ENCODE assay signal across 9 cellular contexts in the genomic region with DNA sequence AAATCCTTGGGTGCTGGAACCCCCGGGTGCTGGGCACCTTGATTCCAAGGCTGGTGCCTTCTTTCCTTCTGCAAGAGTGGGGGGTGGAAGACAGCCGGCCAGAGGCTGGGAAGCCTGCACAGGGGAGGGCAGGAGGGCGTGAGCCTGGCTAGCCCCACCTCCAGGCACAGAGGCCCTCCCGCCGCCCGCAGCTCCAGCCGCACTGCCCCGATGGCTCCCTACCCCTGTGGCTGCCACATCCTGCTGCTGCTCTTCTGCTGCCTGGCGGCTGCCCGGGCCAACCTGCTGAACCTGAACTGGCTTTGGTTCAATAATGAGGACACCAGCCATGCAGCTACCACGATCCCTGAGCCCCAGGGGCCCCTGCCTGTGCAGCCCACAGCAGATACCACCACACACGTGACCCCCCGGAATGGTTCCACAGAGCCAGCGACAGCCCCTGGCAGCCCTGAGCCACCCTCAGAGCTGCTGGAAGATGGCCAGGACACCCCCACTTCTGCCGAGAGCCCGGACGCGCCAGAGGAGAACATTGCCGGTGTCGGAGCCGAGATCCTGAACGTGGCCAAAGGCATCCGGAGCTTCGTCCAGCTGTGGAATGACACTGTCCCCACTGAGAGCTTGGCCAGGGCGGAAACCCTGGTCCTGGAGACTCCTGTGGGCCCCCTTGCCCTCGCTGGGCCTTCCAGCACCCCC. TPM values are rescaled to one million over a fixed set of nuclear protein-coding genes. Genes with fewer than 3 reads are reported as not detected.
A peak's percentile ranks its signal among the peaks of the same experiment; 100 is the strongest.
DNase-seq lines count a peak whose midpoint lies in the region; ATAC-seq, FAIRE-seq and TF ChIP-seq lines count a peak whose summit lies in the region.
"Had no signal": no experiment of that assay in that cellular context is flagged by ENCODE, and none has a peak within 500 bp of the region (broad histone marks: within the 10 kb centered on the region; RNA-seq: fewer than 3 reads in every experiment).

No MANE protein-coding gene starts in this region.

- no peak for FAIRE-seq in K562 (lab: Jason Lieb, UNC)

- H3K9ac ChIP-seq in K562 (ENCODE audit: insufficient read depth in 1 of 2, low read depth in 2 of 2, low read length in 2 of 2), result peak overlapping the region in 1 of 2 experiments; percentile 20; a peak in 1 of 4 replicates

- 39% methylated on average over 26 of the region's 26 CpGs for WGBS in K562 (ENCODE audit: insufficient coverage, low coverage, missing lambda C conversion rate)
- 23% methylated on average over 26 of the region's 26 CpGs for WGBS in urinary bladder

- no peak for TF ChIP-seq EP300 in K562 (IDR thresholded peaks at IDR 0.05; ENCODE audit: low read length)

- no peaks in the 10 kb centered on the region; a peak in 2 of 5 replicates for H3K27me3 ChIP-seq in K562 (ENCODE audit: control insufficient read depth in 2 of 2, insufficient read depth in 2 of 2, low read length in 2 of 2)

- no peak for TF ChIP-seq RAD21 in K562 (CRISPR knock-in tag; conservative IDR thresholded peaks at IDR 0.05 in 1 of 2, IDR thresholded peaks at IDR 0.05 in 1 of 2)

- H3K4me1 ChIP-seq in K562 (replicated peaks in 1 of 2; ENCODE audit: control insufficient read depth in 2 of 2, insufficient read depth in 2 of 2, low read length in 2 of 2) (peaks cover 0 to 71% of the 10 kb centered on the region in 2 experiments; a peak in 3 of 5 replicates), urinary bladder (ENCODE audit: insufficient read depth) (no peaks in the 10 kb centered on the region)

- H3K27ac ChIP-seq in K562 (ENCODE audit: extremely low read depth, low read depth, low read length), result no peak overlapping the region
- no peak overlapping the region for H3K27ac ChIP-seq in urinary bladder (ENCODE audit: low read depth)

- H3K4me2 ChIP-seq in K562 (ENCODE audit: insufficient read depth, low read length), result no peak overlapping the region

- no peak for TF ChIP-seq CTCF in K562 (IDR thresholded peaks at IDR 0.05 in 2 of 3, conservative IDR thresholded peaks at IDR 0.05 in 1 of 3; ENCODE audit: insufficient read depth in 2 of 3, low read depth in 1 of 3, low read length in 3 of 3)

- DNase-seq in NCI-H2227 (lab: John Stamatoyannopoulos, UW; ENCODE audit: unreplicated experiment), result peak; percentile 7
- no peak for DNase-seq in NCI-H2227 treated with DMSO at 0.1 percent for 48 hours (lab: John Stamatoyannopoulos, UW)
- DNase-seq in K562 (ENCODE audit: extremely low read depth in 1 of 4, low spot score in 3 of 4), result no peak
- peak; percentile 80 for DNase-seq in kidney tubule cell (ENCODE audit: low spot score)
- no peak for DNase-seq in LoVo (ENCODE audit: low spot score)
- DNase-seq in GF-D8 (lab: John Stamatoyannopoulos, UW), result no peak
- no peak for DNase-seq in stimulated activated naive CD4-positive, alpha-beta T cell treated with Interleukin-2 at 50 U/mL for 16 hours (lab: John Stamatoyannopoulos, UW)
- DNase-seq: NCI-H187 had no signal

- H3K4me3 ChIP-seq in K562, result no peak overlapping the region
- peak overlapping the region; percentile 4 for H3K4me3 ChIP-seq in urinary bladder (ENCODE audit: low read depth, low read length)

- no peak overlapping the region for H2AFZ ChIP-seq in K562 (ENCODE audit: low read depth, low read length)

- intact Hi-C loops in K562 (cut with micrococcal nuclease), result no loop called here

- no peaks in the 10 kb centered on the region for H3K9me1 ChIP-seq in K562 (ENCODE audit: control insufficient read depth, insufficient read depth, low read length)

- no peaks in the 10 kb centered on the region for H3K79me2 ChIP-seq in K562 (ENCODE audit: control insufficient read depth, insufficient read depth, low read length)

- TF ChIP-seq POLR2A in K562 (conservative IDR thresholded peaks at IDR 0.05), result no peak

- ATAC-seq in K562, result peak; percentile 65

- in situ Hi-C loops in K562 (cut with MboI), result no loop called here

- H3K9me3 ChIP-seq in K562 (replicated peaks; ENCODE audit: control insufficient read depth, insufficient read depth, low read depth, low read length), result peaks cover 13% of the 10 kb centered on the region

- peaks cover 34% of the 10 kb centered on the region for H4K20me1 ChIP-seq in K562 (replicated peaks; ENCODE audit: control insufficient read depth, insufficient read depth, low read length)

- H3K36me3 ChIP-seq in K562 (ENCODE audit: control insufficient read depth, insufficient read depth, low read length), result no peaks in the 10 kb centered on the region
- no peaks in the 10 kb centered on the region for H3K36me3 ChIP-seq in urinary bladder (ENCODE audit: insufficient read depth)

- no TSS peak for BruUV-seq in K562 (replicated peaks; lab: Mats Ljungman, UMichigan)

- POLR2A ChIA-PET in K562 (lab: Yijun Ruan, JAX), result interaction anchor here (0.6 to 1.2 kb wide), 2 partner anchors 9 to 388 kb away, joined by 3 read pairs; no protein-coding TSS in a partner anchor

- CTCF ChIA-PET in K562 (lab: Yijun Ruan, JAX; ENCODE audit: low intra/inter-chr PET ratio), result no interaction called here

TF ChIP-seq in K562, 482 proteins besides CTCF, POLR2A, EP300 and RAD21:
- no peak for TF ChIP-seq ILF3 (IDR thresholded peaks at IDR 0.05; ENCODE audit: borderline replicate concordance)
- TF ChIP-seq ZSCAN29 (IDR thresholded peaks at IDR 0.05), result no peak
- no peak for TF ChIP-seq MIER1 (IDR thresholded peaks at IDR 0.05; ENCODE audit: low read depth)
- TF ChIP-seq MEF2D (tag; conservative IDR thresholded peaks at IDR 0.05; ENCODE audit: low read depth), result no peak
- no peak for TF ChIP-seq SMARCA5 (IDR thresholded peaks at IDR 0.05)
- TF ChIP-seq EWSR1 (IDR thresholded peaks at IDR 0.05; ENCODE audit: borderline replicate concordance, low read depth, partially characterized antibody), result no peak
- TF ChIP-seq XRCC4 (IDR thresholded peaks at IDR 0.05; ENCODE audit: extremely low read depth, insufficient read depth, insufficient read length), result no peak
- no peak for TF ChIP-seq RBM34 (IDR thresholded peaks at IDR 0.05; ENCODE audit: borderline replicate concordance, insufficient read depth, low read length)
- TF ChIP-seq ZNF561 (CRISPR knock-in tag; conservative IDR thresholded peaks at IDR 0.05), result no peak
- TF ChIP-seq ZNF717 (CRISPR knock-in tag; IDR thresholded peaks at IDR 0.05), result no peak

RNA-seq across cellular contexts. Expression of gene COL18A1, which starts 50.5 kb away (rescaled TPM):
- 18.2 and 47.1 TPM in 2 replicates for total RNA-seq in K562 (2011; cell fraction: chromatin; rRNA removed; ENCODE audit: low replicate concordance)
- total RNA-seq in K562 (2011; cell fraction: nucleolus; rRNA removed), result 42.8 and 53.0 TPM in 2 replicates
- 26.1 and 28.1 TPM in 2 replicates for total RNA-seq in K562 (2011; cell fraction: nucleoplasm; rRNA removed)
- total RNA-seq in K562 (2014; rRNA removed), result 12.0 and 16.1 TPM in 2 replicates
- total RNA-seq in K562 (2014; rRNA removed; fragmentation: Illumina TruSeq; extraction: Trizol), result 0.54 and 1.1 TPM in 2 replicates
- 1.6 and 2.3 TPM in 2 replicates for total RNA-seq in K562 (2015; rRNA removed; fragmentation: Illumina TruSeq; extraction: Trizol)
- 16.1 and 16.4 TPM in 2 replicates for total RNA-seq in K562 (2021)
- polyA plus RNA-seq in K562 (2011; rRNA removed), result 4.9 and 16.8 TPM in 2 replicates
- polyA plus RNA-seq in K562 (2011; cell fraction: cytosol; rRNA removed), result 23.2 and 39.2 TPM in 2 replicates
- polyA plus RNA-seq in K562 (2011; cell fraction: nucleus; rRNA removed), result 67.4 and 83.8 TPM in 2 replicates
- 6.2 and 11.5 TPM in 2 replicates for polyA plus RNA-seq in K562 (2012)
- 2.0 and 5.5 TPM in 2 replicates for polyA plus RNA-seq in K562 (2014; fragmentation: Illumina TruSeq; extraction: Trizol)
- polyA plus RNA-seq in K562 (2014; fragmentation: Nextera tagmentation; extraction: Ambion mirVana), result under 1 TPM; 0.14 to 0.25 TPM
- 7.8 and 11.8 TPM in 2 replicates for polyA plus RNA-seq in K562 (2014; rRNA removed)
- polyA minus RNA-seq in K562 (2011; rRNA and poly(A)+ RNA removed), result 2.9 and 3.3 TPM in 2 replicates
- polyA minus RNA-seq in K562 (2011; cell fraction: cytosol; rRNA and poly(A)+ RNA removed), result 11.5 and 49.2 TPM in 2 replicates
- 11.6 and 22.0 TPM in 2 replicates for polyA minus RNA-seq in K562 (2011; cell fraction: nucleus; rRNA and poly(A)+ RNA removed)
- total RNA-seq in urinary bladder, result 60.7 TPM
- polyA plus RNA-seq in urinary bladder, result 111 TPM

Comparison
In these comparisons a context has a peak if more than half of its experiments do, and no peak if none do; other contexts are left out.
1. DNase-seq: peak in NCI-H2227 (single experiment) and kidney tubule cell (single experiment); none in NCI-H2227 treated with DMSO at 0.1 percent for 48 hours (single experiment), K562 (0 of 4), LoVo (single experiment), GF-D8 (single experiment) and stimulated activated naive CD4-positive, alpha-beta T cell treated with Interleukin-2 at 50 U/mL for 16 hours (single experiment).